Comparison of ENCODE assay signal across 18 cellular contexts in the genomic region with DNA sequence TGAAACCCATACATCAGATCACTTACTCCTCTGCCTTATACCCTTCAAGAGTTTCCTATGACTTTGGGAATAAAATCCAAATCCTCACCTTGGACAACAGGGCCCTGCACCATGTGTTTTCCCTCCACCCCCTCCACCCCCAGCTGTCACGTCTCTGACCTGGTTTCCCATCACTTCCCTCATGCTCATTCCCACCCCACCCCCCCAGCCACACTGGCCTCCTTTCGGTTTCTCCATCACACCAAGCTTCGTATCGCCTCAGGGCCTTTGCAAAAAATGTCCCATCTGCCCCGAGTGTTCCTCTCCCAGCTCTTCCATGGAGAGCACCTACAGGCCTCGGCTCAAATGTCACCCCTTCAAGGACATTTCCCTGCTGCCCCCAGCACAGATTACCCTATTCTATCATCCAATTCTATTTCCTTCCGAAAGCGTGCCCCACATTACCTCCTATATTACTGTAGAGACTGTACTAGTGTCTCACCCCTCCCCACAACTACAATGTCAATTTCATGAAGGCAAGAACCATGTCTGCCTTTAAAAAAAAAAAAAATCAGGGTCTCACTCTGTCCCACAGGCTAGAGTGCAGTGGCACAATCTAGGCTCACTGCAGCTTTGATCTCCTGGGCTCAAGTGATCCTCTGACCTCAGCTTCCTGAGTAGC. TPM values are rescaled to one million over a fixed set of nuclear protein-coding genes. Genes with fewer than 3 reads are reported as not detected.
"Had no signal": no experiment of that assay in that cellular context is flagged by ENCODE, and none has a peak within 500 bp of the region (broad histone marks: within the 10 kb centered on the region; RNA-seq: fewer than 3 reads in every experiment).

No MANE protein-coding gene starts in this region.

- H3K27me3 ChIP-seq: heart left ventricle had no signal

- H3K27ac Mint-ChIP-seq: activated naive CD8-positive, alpha-beta T cell treated with anti-CD3 and anti-CD28 coated beads, Interleukin-2, amount 50 U/mL, for 24 hours; endodermal cell had no signal

- H3K4me3 Mint-ChIP-seq: activated naive CD8-positive, alpha-beta T cell treated with anti-CD3 and anti-CD28 coated beads, Interleukin-2, amount 50 U/mL, for 24 hours; endodermal cell; mesothelial cell of epicardium had no signal

- DNase-seq: activated CD4-positive, alpha-beta T cell treated with anti-CD3 and anti-CD28 coated beads, Interleukin-2, amount 50 U/mL, for 4 hours; activated CD4-positive, CD25-positive, alpha-beta regulatory T cell treated with anti-CD3 and anti-CD28 coated beads, Interleukin-2, amount 50 U/mL, for 72 hours; activated naive CD4-positive, alpha-beta T cell; activated naive CD8-positive, alpha-beta T cell treated with anti-CD3 and anti-CD28 coated beads, Interleukin-2, amount 50 U/mL, for 24 hours; activated T-cell treated with anti-CD3 and anti-CD28 coated beads for 4 hours; dorsolateral prefrontal cortex; endodermal cell; heart left ventricle; retina; stimulated activated CD4-positive, alpha-beta T cell treated with anti-CD3 and anti-CD28 coated beads, Interleukin-15, amount 100 ng/mL, for 24 hours; stimulated activated naive CD8-positive, alpha-beta T cell treated with anti-CD3 and anti-CD28 coated beads, Interleukin-15, Interleukin-2, amounts not matched to agents 100 U/mL and 50 U/mL, for 24 hours had no signal

- H3K36me3 ChIP-seq: heart left ventricle had no signal

- H3K36me3 Mint-ChIP-seq: mesothelial cell of epicardium had no signal

- H3K4me3 ChIP-seq: dorsolateral prefrontal cortex, heart left ventricle had no signal

- ATAC-seq: activated naive CD8-positive, alpha-beta T cell treated with anti-CD3 and anti-CD28 coated beads, Interleukin-2, amount 50 U/mL, for 24 hours; heart left ventricle; stimulated activated naive CD8-positive, alpha-beta T cell treated with anti-CD3 and anti-CD28 coated beads, Interleukin-15, Interleukin-2, amounts not matched to agents 100 U/mL and 50 U/mL, for 24 hours had no signal

- H3K27ac ChIP-seq: dorsolateral prefrontal cortex had no signal

RNA-seq across cellular contexts. Expression of a gene that starts 16.8 kb away (rescaled TPM):
- total RNA-seq: astrocyte, bronchial epithelial cell, endodermal cell, epithelial cell of proximal tubule, mesothelial cell of epicardium, myocyte had no signal

RNA-seq across cellular contexts. Expression of a gene that starts 59.0 kb away (rescaled TPM):
- total RNA-seq: astrocyte, bronchial epithelial cell, epithelial cell of proximal tubule, frontal cortex, heart left ventricle, myocyte, urinary bladder had no signal
